ENCODE assay signal across 1 cellular context in the genomic region with DNA sequence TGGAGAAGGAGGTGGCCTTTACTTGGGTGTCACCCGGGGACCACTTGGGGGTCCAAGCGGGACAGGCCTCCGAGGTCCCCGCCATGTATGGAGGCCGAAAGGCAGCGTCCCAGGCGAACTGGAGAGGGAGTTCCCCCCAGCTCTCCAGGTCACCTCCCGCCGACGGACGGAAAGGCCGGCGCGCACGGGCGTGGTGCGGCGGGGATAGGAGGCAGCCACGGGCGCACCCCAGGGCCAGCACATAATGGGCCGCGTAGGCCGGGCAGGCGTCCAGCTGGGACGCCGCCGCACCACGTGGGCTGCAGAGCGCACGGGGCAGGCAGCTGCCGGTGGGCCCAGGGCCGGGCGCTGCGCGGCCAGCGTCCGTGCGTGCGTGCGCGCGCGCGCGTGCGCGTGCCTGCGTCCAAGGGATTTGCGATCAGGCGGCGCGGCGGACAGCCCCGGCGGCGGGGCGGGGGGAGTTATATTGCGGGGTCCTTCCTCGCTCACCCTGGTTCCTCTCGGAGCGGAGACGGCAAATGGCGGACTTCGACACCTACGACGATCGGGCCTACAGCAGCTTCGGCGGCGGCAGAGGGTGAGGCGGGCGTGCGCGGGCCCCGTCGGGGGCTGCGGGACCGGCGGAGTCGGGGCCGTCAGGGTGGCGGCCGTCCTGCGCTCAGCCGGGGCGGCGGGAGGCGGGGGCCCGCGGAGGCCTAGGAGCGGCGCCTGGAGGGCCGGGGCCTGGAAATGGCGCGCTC.
A peak's percentile ranks its signal among the peaks of the same experiment; 100 is the strongest.
TF ChIP-seq lines count a peak whose summit lies in the region.

A gene (plus strand): TSS at position 491 of the 740 bp plus-strand sequence. CDS start 28 bp downstream, at position 519.

TF ChIP-seq in K562, 482 proteins besides CTCF, POLR2A, EP300 and RAD21 (continued from another document and continues in another):
- TF ChIP-seq, protein P1, sequence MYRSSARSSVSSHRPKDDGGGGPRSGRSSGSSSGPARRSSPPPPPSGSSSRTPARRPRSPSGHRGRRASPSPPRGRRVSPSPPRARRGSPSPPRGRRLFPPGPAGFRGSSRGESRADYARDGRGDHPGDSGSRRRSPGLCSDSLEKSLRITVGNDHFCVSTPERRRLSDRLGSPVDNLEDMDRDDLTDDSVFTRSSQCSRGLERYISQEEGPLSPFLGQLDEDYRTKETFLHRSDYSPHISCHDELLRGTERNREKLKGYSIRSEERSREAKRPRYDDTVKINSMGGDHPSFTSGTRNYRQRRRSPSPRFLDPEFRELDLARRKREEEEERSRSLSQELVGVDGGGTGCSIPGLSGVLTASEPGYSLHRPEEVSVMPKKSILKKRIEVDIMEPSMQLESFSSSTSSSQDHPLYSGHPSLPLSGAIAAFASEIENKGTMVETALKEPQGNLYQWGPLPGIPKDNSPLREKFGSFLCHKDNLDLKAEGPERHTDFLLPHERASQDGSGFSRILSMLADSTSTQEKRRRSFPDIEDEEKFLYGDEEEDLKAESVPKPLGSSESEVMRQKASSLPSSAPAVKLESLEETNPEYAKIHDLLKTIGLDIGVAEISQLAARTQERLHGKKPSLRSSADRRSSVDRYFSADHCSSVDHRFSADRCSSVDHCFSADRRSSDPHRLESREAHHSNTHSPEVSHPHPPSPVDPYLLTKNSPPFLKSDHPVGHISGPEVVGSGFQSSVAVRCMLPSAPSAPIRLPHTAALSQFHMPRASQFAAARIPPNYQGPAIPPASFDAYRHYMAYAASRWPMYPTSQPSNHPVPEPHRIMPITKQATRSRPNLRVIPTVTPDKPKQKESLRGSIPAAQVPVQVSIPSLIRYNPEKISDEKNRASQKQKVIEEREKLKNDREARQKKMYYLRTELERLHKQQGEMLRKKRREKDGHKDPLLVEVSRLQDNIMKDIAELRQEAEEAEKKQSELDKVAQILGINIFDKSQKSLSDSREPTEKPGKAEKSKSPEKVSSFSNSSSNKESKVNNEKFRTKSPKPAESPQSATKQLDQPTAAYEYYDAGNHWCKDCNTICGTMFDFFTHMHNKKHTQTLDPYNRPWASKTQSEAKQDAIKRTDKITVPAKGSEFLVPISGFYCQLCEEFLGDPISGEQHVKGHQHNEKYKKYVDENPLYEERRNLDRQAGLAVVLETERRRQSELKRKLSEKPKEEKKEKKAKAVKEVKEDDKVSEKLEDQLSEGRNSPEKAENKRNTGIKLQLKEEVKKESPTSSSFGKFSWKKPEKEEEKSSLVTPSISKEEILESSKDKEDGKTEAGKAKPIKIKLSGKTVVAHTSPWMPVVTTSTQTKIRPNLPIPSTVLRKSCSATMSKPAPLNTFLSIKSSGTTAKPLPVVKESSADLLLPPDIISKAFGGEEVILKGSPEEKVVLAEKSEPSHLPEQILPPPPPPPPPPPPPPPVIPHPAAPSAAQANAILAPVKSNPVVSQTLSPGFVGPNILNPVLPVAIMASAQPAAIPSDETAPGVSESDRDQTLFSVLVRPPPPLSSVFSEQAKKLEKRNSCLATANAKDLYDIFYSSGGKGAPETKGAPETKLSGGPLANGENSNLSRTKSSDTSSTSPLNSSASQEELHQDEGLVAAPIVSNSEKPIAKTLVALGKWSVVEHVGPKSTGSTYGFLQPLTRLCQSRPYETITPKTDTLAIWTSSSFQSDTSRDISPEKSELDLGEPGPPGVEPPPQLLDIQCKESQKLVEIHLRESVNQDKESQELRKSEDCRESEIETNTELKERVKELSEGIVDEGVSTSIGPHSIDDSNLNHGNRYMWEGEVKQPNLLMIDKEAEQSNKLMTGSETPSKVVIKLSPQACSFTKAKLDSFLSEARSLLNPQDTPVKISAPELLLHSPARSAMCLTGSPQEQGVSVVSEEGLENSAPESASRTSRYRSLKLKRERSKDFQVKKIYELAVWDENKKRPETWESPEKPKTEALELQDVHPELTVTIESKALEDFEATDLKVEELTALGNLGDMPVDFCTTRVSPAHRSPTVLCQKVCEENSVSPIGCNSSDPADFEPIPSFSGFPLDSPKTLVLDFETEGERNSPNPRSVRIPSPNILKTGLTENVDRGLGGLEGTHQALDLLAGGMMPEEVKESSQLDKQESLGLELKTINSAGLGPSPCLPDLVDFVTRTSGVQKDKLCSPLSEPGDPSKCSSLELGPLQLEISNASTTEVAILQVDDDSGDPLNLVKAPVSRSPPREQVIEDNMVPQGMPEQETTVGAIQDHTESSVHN (IDR thresholded peaks at IDR 0.05; ENCODE audit: borderline replicate concordance in 1 of 2, low read depth in 1 of 2) = no peak
- TF ChIP-seq ZNF444 (CRISPR knock-in tag; IDR thresholded peaks at IDR 0.05) = no peak
- no peak for TF ChIP-seq ZFP30 (CRISPR knock-in tag; IDR thresholded peaks at IDR 0.05; ENCODE audit: borderline replicate concordance)
- no peak for TF ChIP-seq ZNF134 (CRISPR knock-in tag; conservative IDR thresholded peaks at IDR 0.05)
- TF ChIP-seq ZNF282 (CRISPR knock-in tag; IDR thresholded peaks at IDR 0.05) = peak; percentile 71; the same call in 1 of the 2 replicates
- TF ChIP-seq CBX3 (IDR thresholded peaks at IDR 0.05; ENCODE audit: borderline replicate concordance in 1 of 2, low read length in 2 of 2) = no peak
- peak; percentile 42 for TF ChIP-seq NFE2 (IDR thresholded peaks at IDR 0.05; ENCODE audit: low read depth)
- TF ChIP-seq, protein P2, sequence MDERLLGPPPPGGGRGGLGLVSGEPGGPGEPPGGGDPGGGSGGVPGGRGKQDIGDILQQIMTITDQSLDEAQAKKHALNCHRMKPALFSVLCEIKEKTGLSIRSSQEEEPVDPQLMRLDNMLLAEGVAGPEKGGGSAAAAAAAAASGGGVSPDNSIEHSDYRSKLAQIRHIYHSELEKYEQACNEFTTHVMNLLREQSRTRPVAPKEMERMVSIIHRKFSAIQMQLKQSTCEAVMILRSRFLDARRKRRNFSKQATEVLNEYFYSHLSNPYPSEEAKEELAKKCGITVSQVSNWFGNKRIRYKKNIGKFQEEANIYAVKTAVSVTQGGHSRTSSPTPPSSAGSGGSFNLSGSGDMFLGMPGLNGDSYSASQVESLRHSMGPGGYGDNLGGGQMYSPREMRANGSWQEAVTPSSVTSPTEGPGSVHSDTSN (CRISPR knock-in tag; IDR thresholded peaks at IDR 0.05; ENCODE audit: low read depth) = no peak
- TF ChIP-seq, protein P2 (tag; conservative IDR thresholded peaks at IDR 0.05; ENCODE audit: low read depth) = no peak
- no peak for TF ChIP-seq RBM34 (IDR thresholded peaks at IDR 0.05; ENCODE audit: borderline replicate concordance, insufficient read depth, low read length)
- TF ChIP-seq ARID2 (IDR thresholded peaks at IDR 0.05) = no peak
- peak; percentile 88 for TF ChIP-seq TARDBP (IDR thresholded peaks at IDR 0.05)
- TF ChIP-seq, protein P3, sequence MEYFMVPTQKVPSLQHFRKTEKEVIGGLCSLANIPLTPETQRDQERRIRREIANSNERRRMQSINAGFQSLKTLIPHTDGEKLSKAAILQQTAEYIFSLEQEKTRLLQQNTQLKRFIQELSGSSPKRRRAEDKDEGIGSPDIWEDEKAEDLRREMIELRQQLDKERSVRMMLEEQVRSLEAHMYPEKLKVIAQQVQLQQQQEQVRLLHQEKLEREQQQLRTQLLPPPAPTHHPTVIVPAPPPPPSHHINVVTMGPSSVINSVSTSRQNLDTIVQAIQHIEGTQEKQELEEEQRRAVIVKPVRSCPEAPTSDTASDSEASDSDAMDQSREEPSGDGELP (CRISPR knock-in tag; IDR thresholded peaks at IDR 0.05; ENCODE audit: borderline replicate concordance) = peak; percentile 98
- TF ChIP-seq, protein P4, sequence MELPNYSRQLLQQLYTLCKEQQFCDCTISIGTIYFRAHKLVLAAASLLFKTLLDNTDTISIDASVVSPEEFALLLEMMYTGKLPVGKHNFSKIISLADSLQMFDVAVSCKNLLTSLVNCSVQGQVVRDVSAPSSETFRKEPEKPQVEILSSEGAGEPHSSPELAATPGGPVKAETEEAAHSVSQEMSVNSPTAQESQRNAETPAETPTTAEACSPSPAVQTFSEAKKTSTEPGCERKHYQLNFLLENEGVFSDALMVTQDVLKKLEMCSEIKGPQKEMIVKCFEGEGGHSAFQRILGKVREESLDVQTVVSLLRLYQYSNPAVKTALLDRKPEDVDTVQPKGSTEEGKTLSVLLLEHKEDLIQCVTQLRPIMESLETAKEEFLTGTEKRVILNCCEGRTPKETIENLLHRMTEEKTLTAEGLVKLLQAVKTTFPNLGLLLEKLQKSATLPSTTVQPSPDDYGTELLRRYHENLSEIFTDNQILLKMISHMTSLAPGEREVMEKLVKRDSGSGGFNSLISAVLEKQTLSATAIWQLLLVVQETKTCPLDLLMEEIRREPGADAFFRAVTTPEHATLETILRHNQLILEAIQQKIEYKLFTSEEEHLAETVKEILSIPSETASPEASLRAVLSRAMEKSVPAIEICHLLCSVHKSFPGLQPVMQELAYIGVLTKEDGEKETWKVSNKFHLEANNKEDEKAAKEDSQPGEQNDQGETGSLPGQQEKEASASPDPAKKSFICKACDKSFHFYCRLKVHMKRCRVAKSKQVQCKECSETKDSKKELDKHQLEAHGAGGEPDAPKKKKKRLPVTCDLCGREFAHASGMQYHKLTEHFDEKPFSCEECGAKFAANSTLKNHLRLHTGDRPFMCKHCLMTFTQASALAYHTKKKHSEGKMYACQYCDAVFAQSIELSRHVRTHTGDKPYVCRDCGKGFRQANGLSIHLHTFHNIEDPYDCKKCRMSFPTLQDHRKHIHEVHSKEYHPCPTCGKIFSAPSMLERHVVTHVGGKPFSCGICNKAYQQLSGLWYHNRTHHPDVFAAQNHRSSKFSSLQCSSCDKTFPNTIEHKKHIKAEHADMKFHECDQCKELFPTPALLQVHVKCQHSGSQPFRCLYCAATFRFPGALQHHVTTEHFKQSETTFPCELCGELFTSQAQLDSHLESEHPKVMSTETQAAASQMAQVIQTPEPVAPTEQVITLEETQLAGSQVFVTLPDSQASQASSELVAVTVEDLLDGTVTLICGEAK (IDR thresholded peaks at IDR 0.05) = 0 out of 2 replicates have a peak, but pooled peaks have one; percentile 49
- TF ChIP-seq, protein P4 (CRISPR knock-in tag; IDR thresholded peaks at IDR 0.05) = peak; percentile 76
- TF ChIP-seq, protein P5, sequence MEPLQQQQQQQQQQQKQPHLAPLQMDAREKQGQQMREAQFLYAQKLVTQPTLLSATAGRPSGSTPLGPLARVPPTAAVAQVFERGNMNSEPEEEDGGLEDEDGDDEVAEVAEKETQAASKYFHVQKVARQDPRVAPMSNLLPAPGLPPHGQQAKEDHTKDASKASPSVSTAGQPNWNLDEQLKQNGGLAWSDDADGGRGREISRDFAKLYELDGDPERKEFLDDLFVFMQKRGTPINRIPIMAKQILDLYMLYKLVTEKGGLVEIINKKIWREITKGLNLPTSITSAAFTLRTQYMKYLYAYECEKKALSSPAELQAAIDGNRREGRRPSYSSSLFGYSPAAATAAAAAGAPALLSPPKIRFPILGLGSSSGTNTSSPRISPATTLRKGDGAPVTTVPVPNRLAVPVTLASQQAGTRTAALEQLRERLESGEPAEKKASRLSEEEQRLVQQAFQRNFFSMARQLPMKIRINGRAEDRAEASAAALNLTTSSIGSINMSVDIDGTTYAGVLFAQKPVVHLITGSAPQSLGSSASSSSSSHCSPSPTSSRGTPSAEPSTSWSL (CRISPR knock-in tag; IDR thresholded peaks at IDR 0.05; ENCODE audit: borderline replicate concordance) = peak; percentile 87; the same call in 1 of the 2 replicates
- no peak for TF ChIP-seq MAFK (IDR thresholded peaks at IDR 0.05; ENCODE audit: low read length)
- TF ChIP-seq NR1H2 (CRISPR knock-in tag; IDR thresholded peaks at IDR 0.05) = no peak; the same call in 1 of the 2 replicates
- peak; percentile 96 for TF ChIP-seq SAP30 (IDR thresholded peaks at IDR 0.05; ENCODE audit: borderline replicate concordance, insufficient read depth, low read depth, low read length, poor library complexity, severe bottlenecking)
- no peak for TF ChIP-seq HNRNPH1 (optimal IDR thresholded peaks at IDR 0.05; ENCODE audit: low read depth, low read length)
- TF ChIP-seq THRAP3 (IDR thresholded peaks at IDR 0.05; ENCODE audit: borderline replicate concordance) = no peak
- TF ChIP-seq EZH2 (IDR thresholded peaks at IDR 0.05; ENCODE audit: borderline replicate concordance, low read depth, low read length) = no peak
- TF ChIP-seq, protein P6, sequence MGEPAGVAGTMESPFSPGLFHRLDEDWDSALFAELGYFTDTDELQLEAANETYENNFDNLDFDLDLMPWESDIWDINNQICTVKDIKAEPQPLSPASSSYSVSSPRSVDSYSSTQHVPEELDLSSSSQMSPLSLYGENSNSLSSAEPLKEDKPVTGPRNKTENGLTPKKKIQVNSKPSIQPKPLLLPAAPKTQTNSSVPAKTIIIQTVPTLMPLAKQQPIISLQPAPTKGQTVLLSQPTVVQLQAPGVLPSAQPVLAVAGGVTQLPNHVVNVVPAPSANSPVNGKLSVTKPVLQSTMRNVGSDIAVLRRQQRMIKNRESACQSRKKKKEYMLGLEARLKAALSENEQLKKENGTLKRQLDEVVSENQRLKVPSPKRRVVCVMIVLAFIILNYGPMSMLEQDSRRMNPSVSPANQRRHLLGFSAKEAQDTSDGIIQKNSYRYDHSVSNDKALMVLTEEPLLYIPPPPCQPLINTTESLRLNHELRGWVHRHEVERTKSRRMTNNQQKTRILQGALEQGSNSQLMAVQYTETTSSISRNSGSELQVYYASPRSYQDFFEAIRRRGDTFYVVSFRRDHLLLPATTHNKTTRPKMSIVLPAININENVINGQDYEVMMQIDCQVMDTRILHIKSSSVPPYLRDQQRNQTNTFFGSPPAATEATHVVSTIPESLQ (CRISPR knock-in tag; IDR thresholded peaks at IDR 0.05) = no peak; the same call in 1 of the 2 replicates
